Comparison of ENCODE assay signal across 12 cellular contexts in genomic region chr6:56399250-56399671, GRCh38.
A peak's percentile ranks its signal among the peaks of the same experiment; 100 is the strongest.
DNase-seq lines count a peak whose midpoint lies in the region; ATAC-seq and TF ChIP-seq lines count a peak whose summit lies in the region.
"Had no signal": no experiment of that assay in that cellular context is flagged by ENCODE, and none has a peak within 500 bp of the region (broad histone marks: within the 10 kb centered on the region; RNA-seq: fewer than 3 reads in every experiment).

No MANE protein-coding gene starts in this region.

- H3K9me3 Mint-ChIP-seq in Caco-2 (ENCODE audit: unreplicated experiment) (peaks cover 26% of the 10 kb centered on the region), WTC11 (peaks cover 19% of the 10 kb centered on the region), chondrocyte (ENCODE audit: low read depth) (peaks cover 19% of the 10 kb centered on the region)
- peaks cover 4 to 9% of the 10 kb centered on the region in 2 donors for H3K9me3 Mint-ChIP-seq in activated naive CD4-positive, alpha-beta T cell treated with anti-CD3 and anti-CD28 coated beads, Interleukin-2, amount 50 U/mL, for 72 hours

- DNase-seq in Caco-2 (peak; percentile 78 to 86), MG63 (peak; percentile 11), WTC11 (ENCODE audit: low spot score) (no peak), left lobe of liver (ENCODE audit: low spot score) (peak; percentile 59), chondrocyte (ENCODE audit: low spot score) (no peak), inferior parietal cortex (ENCODE audit: extremely low spot score) (no peak), lower leg skin (ENCODE audit: low spot score in 2 of 2) (no peak)
- no peak for DNase-seq in activated naive CD4-positive, alpha-beta T cell treated with anti-CD3 and anti-CD28 coated beads, Interleukin-2, amount 50 U/mL, for 72 hours (ENCODE audit: low spot score in 2 of 2)
- DNase-seq: activated B cell treated with CpG ODN at 0.5 μM for 24 hours had no signal

- H3K4me3 ChIP-seq in Caco-2 (ENCODE audit: low read depth, low read length): no peak overlapping the region
- no peak overlapping the region for H3K4me3 ChIP-seq in MG63
- H3K4me3 ChIP-seq in lower leg skin (ENCODE audit: low read depth, poor library complexity, severe bottlenecking): no peak overlapping the region
- H3K4me3 ChIP-seq: lung, SK-N-MC had no signal

- H3K27me3 Mint-ChIP-seq in Caco-2 (ENCODE audit: insufficient read depth, unreplicated experiment): no peaks in the 10 kb centered on the region
- no peaks in the 10 kb centered on the region for H3K27me3 Mint-ChIP-seq in WTC11 (ENCODE audit: low read depth)
- H3K27me3 Mint-ChIP-seq in chondrocyte (ENCODE audit: low read depth): no peaks in the 10 kb centered on the region
- H3K27me3 Mint-ChIP-seq: activated B cell treated with CpG ODN at 0.5 μM for 24 hours; stimulated activated memory B cell treated with anti-CD40 and anti-IgM and Interleukin-4, amounts not matched to agents 10 μg/mL and 1 μg/mL and 100 μg/mL, for 72 hours had no signal

- peaks cover 9% of the 10 kb centered on the region for H3K36me3 Mint-ChIP-seq in Caco-2 (ENCODE audit: insufficient read depth, unreplicated experiment)
- peaks cover 3% of the 10 kb centered on the region; the same call in 1 of the 2 replicates for H3K36me3 Mint-ChIP-seq in WTC11
- H3K36me3 Mint-ChIP-seq in chondrocyte (ENCODE audit: low read depth): peaks cover 11% of the 10 kb centered on the region
- no peaks in the 10 kb centered on the region for H3K36me3 Mint-ChIP-seq in activated naive CD4-positive, alpha-beta T cell treated with anti-CD3 and anti-CD28 coated beads, Interleukin-2, amount 50 U/mL, for 72 hours
- H3K36me3 Mint-ChIP-seq: stimulated activated memory B cell treated with anti-CD40 and anti-IgM and Interleukin-4, amounts not matched to agents 10 μg/mL and 1 μg/mL and 100 μg/mL, for 72 hours had no signal

- H3K27ac Mint-ChIP-seq in Caco-2 (ENCODE audit: unreplicated experiment) (peak overlapping the region; percentile 97), WTC11 (no peak overlapping the region), chondrocyte (ENCODE audit: unreplicated experiment) (no peak overlapping the region)
- H3K27ac Mint-ChIP-seq in activated naive CD4-positive, alpha-beta T cell treated with anti-CD3 and anti-CD28 coated beads, Interleukin-2, amount 50 U/mL, for 72 hours: no peak overlapping the region
- H3K27ac Mint-ChIP-seq: activated B cell treated with CpG ODN at 0.5 μM for 24 hours; stimulated activated memory B cell treated with anti-CD40 and anti-IgM and Interleukin-4, amounts not matched to agents 10 μg/mL and 1 μg/mL and 100 μg/mL, for 72 hours had no signal

- peaks cover 36% of the 10 kb centered on the region for H3K4me1 ChIP-seq in Caco-2

- POLR2A ChIA-PET in Caco-2 (lab: Charles Lee): interaction anchor here (1.3 to 1.8 kb wide), 2 partner anchors 113 to 144 kb away, joined by 7 to 10 read pairs; no protein-coding TSS in a partner anchor
- POLR2A ChIA-PET in WTC11 (lab: Charles Lee): no interaction called here

- intact Hi-C loops in Caco-2 (cut with micrococcal nuclease; ENCODE audit: unreplicated experiment): loop anchor here (1.0 kb wide), 5 partner anchors 20 to 143 kb away; no protein-coding TSS in a partner anchor
- intact Hi-C loops in lower leg skin (cut with DNase I; ENCODE audit: low total_unique reads): no loop called here

- H3K4me3 Mint-ChIP-seq in Caco-2 (ENCODE audit: unreplicated experiment): peak overlapping the region; percentile 71
- H3K4me3 Mint-ChIP-seq in WTC11: no peak overlapping the region
- H3K4me3 Mint-ChIP-seq in chondrocyte (ENCODE audit: unreplicated experiment): no peak overlapping the region
- H3K4me3 Mint-ChIP-seq: activated B cell treated with CpG ODN at 0.5 μM for 24 hours; stimulated activated memory B cell treated with anti-CD40 and anti-IgM and Interleukin-4, amounts not matched to agents 10 μg/mL and 1 μg/mL and 100 μg/mL, for 72 hours had no signal

- WGBS in lower leg skin, 2 donors: 73 to 80% methylated on average over 2 of the region's 2 CpGs

- H3K4me1 Mint-ChIP-seq in Caco-2 (ENCODE audit: low read depth, unreplicated experiment) (peaks cover 52% of the 10 kb centered on the region), WTC11 (peaks cover 14% of the 10 kb centered on the region), chondrocyte (ENCODE audit: low read depth) (no peaks in the 10 kb centered on the region)
- H3K4me1 Mint-ChIP-seq: activated B cell treated with CpG ODN at 0.5 μM for 24 hours; stimulated activated memory B cell treated with anti-CD40 and anti-IgM and Interleukin-4, amounts not matched to agents 10 μg/mL and 1 μg/mL and 100 μg/mL, for 72 hours had no signal

- ATAC-seq in WTC11 (peak; percentile 41; the same call in 1 of the 2 replicates), left lobe of liver (peak; percentile 68)
- ATAC-seq in activated naive CD4-positive, alpha-beta T cell treated with anti-CD3 and anti-CD28 coated beads, Interleukin-2, amount 50 U/mL, for 72 hours: no peak
- ATAC-seq: stimulated activated memory B cell treated with anti-CD40 and anti-IgM and Interleukin-4, amounts not matched to agents 10 μg/mL and 1 μg/mL and 100 μg/mL, for 72 hours had no signal

- no peaks in the 10 kb centered on the region for H3K27me3 ChIP-seq in Caco-2 (replicated peaks; ENCODE audit: control insufficient read depth, insufficient read depth, low read length)
- H3K27me3 ChIP-seq in MG63: no peaks in the 10 kb centered on the region

- H3K9me3 ChIP-seq in Caco-2 (peaks cover 10% of the 10 kb centered on the region), MG63 (0 out of 2 replicates have a peak, but pooled peaks cover 2% of the 10 kb centered on the region)

- no peak for TF ChIP-seq POLR2A in lower leg skin (IDR thresholded peaks at IDR 0.05)

- TF ChIP-seq CTCF in Caco-2 (IDR thresholded peaks at IDR 0.05; ENCODE audit: insufficient read depth in 1 of 2, low read depth in 1 of 2, low read length in 1 of 2, severe bottlenecking in 1 of 2, unreplicated experiment in 1 of 2) (no peak), WTC11 (IDR thresholded peaks at IDR 0.05) (no peak), chondrocyte (IDR thresholded peaks at IDR 0.05) (no peak), lower leg skin (IDR thresholded peaks at IDR 0.05) (no peak)

- CTCF ChIA-PET in Caco-2 (lab: Charles Lee) (interaction anchor here (0.6 to 1.5 kb wide), 2 partner anchors 61 to 143 kb away, joined by 3 to 9 read pairs; no protein-coding TSS in a partner anchor), WTC11 (lab: Charles Lee) (interaction anchor here (1.1 to 1.2 kb wide), 2 partner anchors 29 to 196 kb away, joined by 3 read pairs; no protein-coding TSS in a partner anchor)

- no TSS peak for BruUV-seq in Caco-2 (replicated peaks; lab: Mats Ljungman, UMichigan)

- no peaks in the 10 kb centered on the region for H3K36me3 ChIP-seq in Caco-2 (ENCODE audit: control insufficient read depth, insufficient read depth, low read length)
- no peaks in the 10 kb centered on the region for H3K36me3 ChIP-seq in MG63

TF ChIP-seq in WTC11, 78 proteins besides CTCF, POLR2A, EP300 and RAD21:
- TF ChIP-seq ZNF396 (CRISPR knock-in tag; IDR thresholded peaks at IDR 0.05; ENCODE audit: borderline replicate concordance): no peak
- TF ChIP-seq RORB (CRISPR knock-in tag; IDR thresholded peaks at IDR 0.05): no peak
- TF ChIP-seq, protein P1, sequence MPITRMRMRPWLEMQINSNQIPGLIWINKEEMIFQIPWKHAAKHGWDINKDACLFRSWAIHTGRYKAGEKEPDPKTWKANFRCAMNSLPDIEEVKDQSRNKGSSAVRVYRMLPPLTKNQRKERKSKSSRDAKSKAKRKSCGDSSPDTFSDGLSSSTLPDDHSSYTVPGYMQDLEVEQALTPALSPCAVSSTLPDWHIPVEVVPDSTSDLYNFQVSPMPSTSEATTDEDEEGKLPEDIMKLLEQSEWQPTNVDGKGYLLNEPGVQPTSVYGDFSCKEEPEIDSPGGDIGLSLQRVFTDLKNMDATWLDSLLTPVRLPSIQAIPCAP (CRISPR knock-in tag; IDR thresholded peaks at IDR 0.05): no peak
- TF ChIP-seq, protein P2, sequence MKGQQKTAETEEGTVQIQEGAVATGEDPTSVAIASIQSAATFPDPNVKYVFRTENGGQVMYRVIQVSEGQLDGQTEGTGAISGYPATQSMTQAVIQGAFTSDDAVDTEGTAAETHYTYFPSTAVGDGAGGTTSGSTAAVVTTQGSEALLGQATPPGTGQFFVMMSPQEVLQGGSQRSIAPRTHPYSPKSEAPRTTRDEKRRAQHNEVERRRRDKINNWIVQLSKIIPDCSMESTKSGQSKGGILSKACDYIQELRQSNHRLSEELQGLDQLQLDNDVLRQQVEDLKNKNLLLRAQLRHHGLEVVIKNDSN (CRISPR knock-in tag; IDR thresholded peaks at IDR 0.05): no peak

Comparison
In these comparisons a context has a peak if more than half of its experiments do, and no peak if none do; other contexts are left out.
1. DNase-seq: peak in Caco-2 (2 of 2), MG63 (single experiment) and left lobe of liver (single experiment); none in WTC11 (single experiment), chondrocyte (single experiment), inferior parietal cortex (single experiment), activated naive CD4-positive, alpha-beta T cell treated with anti-CD3 and anti-CD28 coated beads, Interleukin-2, amount 50 U/mL, for 72 hours (0 of 2) and lower leg skin (0 of 2).
2. ATAC-seq: peak in WTC11 (single experiment) and left lobe of liver (single experiment); none in activated naive CD4-positive, alpha-beta T cell treated with anti-CD3 and anti-CD28 coated beads, Interleukin-2, amount 50 U/mL, for 72 hours (0 of 2).